1 cellular context compared by ENCODE assay signal in the genomic region with DNA sequence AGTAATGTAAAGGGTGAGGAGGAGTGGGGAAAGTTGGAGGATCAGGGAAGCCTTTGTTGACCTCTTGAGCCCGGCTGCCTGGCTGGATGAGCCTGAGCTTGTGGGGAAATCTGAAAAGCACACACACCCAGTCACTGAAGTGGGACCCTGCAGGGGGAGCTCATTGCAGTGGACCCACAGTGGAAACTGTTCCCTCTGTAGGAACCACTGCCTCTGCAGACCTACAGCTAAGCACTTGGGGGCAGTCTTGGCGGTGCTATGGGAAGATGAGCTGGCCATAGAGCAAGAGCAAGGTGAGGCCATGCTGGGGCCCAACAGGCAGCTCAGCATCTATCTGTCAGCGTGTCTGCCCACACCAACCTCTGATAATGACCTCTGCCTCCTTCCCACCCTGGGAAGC.
TF ChIP-seq lines count a peak whose summit lies in the region.

No MANE protein-coding gene starts in this region.

TF ChIP-seq in H1, 55 proteins besides CTCF, POLR2A, EP300 and RAD21 (continued from another document):
- no peak for TF ChIP-seq ZNF274 (IDR thresholded peaks at IDR 0.05; ENCODE audit: borderline replicate concordance, extremely low read depth, low read length)
- peak; percentile 33; the same call in 1 of the 2 replicates for TF ChIP-seq YY1 (IDR thresholded peaks at IDR 0.05; ENCODE audit: low read depth, low read length)
- TF ChIP-seq, protein P1, sequence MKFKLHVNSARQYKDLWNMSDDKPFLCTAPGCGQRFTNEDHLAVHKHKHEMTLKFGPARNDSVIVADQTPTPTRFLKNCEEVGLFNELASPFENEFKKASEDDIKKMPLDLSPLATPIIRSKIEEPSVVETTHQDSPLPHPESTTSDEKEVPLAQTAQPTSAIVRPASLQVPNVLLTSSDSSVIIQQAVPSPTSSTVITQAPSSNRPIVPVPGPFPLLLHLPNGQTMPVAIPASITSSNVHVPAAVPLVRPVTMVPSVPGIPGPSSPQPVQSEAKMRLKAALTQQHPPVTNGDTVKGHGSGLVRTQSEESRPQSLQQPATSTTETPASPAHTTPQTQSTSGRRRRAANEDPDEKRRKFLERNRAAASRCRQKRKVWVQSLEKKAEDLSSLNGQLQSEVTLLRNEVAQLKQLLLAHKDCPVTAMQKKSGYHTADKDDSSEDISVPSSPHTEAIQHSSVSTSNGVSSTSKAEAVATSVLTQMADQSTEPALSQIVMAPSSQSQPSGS (IDR thresholded peaks at IDR 0.05; ENCODE audit: low read length): no peak
- TF ChIP-seq ASH2L (IDR thresholded peaks at IDR 0.05; ENCODE audit: low read length): no peak
- no peak for TF ChIP-seq NANOG (IDR thresholded peaks at IDR 0.05; ENCODE audit: insufficient read depth, low read depth, low read length, poor library complexity, severe bottlenecking)
- TF ChIP-seq TAF1 (IDR thresholded peaks at IDR 0.05; ENCODE audit: low read depth, low read length): no peak
- TF ChIP-seq JUND (IDR thresholded peaks at IDR 0.05; ENCODE audit: low read length): no peak
- no peak for TF ChIP-seq NRF1 (IDR thresholded peaks at IDR 0.05; ENCODE audit: low read depth, low read length)
- no peak for TF ChIP-seq KDM4A (IDR thresholded peaks at IDR 0.05; ENCODE audit: low read depth, low read length, severe bottlenecking)
- no peak; the same call in 1 of the 2 replicates for TF ChIP-seq SUZ12 (IDR thresholded peaks at IDR 0.05; ENCODE audit: low read length)
- TF ChIP-seq, protein P2, sequence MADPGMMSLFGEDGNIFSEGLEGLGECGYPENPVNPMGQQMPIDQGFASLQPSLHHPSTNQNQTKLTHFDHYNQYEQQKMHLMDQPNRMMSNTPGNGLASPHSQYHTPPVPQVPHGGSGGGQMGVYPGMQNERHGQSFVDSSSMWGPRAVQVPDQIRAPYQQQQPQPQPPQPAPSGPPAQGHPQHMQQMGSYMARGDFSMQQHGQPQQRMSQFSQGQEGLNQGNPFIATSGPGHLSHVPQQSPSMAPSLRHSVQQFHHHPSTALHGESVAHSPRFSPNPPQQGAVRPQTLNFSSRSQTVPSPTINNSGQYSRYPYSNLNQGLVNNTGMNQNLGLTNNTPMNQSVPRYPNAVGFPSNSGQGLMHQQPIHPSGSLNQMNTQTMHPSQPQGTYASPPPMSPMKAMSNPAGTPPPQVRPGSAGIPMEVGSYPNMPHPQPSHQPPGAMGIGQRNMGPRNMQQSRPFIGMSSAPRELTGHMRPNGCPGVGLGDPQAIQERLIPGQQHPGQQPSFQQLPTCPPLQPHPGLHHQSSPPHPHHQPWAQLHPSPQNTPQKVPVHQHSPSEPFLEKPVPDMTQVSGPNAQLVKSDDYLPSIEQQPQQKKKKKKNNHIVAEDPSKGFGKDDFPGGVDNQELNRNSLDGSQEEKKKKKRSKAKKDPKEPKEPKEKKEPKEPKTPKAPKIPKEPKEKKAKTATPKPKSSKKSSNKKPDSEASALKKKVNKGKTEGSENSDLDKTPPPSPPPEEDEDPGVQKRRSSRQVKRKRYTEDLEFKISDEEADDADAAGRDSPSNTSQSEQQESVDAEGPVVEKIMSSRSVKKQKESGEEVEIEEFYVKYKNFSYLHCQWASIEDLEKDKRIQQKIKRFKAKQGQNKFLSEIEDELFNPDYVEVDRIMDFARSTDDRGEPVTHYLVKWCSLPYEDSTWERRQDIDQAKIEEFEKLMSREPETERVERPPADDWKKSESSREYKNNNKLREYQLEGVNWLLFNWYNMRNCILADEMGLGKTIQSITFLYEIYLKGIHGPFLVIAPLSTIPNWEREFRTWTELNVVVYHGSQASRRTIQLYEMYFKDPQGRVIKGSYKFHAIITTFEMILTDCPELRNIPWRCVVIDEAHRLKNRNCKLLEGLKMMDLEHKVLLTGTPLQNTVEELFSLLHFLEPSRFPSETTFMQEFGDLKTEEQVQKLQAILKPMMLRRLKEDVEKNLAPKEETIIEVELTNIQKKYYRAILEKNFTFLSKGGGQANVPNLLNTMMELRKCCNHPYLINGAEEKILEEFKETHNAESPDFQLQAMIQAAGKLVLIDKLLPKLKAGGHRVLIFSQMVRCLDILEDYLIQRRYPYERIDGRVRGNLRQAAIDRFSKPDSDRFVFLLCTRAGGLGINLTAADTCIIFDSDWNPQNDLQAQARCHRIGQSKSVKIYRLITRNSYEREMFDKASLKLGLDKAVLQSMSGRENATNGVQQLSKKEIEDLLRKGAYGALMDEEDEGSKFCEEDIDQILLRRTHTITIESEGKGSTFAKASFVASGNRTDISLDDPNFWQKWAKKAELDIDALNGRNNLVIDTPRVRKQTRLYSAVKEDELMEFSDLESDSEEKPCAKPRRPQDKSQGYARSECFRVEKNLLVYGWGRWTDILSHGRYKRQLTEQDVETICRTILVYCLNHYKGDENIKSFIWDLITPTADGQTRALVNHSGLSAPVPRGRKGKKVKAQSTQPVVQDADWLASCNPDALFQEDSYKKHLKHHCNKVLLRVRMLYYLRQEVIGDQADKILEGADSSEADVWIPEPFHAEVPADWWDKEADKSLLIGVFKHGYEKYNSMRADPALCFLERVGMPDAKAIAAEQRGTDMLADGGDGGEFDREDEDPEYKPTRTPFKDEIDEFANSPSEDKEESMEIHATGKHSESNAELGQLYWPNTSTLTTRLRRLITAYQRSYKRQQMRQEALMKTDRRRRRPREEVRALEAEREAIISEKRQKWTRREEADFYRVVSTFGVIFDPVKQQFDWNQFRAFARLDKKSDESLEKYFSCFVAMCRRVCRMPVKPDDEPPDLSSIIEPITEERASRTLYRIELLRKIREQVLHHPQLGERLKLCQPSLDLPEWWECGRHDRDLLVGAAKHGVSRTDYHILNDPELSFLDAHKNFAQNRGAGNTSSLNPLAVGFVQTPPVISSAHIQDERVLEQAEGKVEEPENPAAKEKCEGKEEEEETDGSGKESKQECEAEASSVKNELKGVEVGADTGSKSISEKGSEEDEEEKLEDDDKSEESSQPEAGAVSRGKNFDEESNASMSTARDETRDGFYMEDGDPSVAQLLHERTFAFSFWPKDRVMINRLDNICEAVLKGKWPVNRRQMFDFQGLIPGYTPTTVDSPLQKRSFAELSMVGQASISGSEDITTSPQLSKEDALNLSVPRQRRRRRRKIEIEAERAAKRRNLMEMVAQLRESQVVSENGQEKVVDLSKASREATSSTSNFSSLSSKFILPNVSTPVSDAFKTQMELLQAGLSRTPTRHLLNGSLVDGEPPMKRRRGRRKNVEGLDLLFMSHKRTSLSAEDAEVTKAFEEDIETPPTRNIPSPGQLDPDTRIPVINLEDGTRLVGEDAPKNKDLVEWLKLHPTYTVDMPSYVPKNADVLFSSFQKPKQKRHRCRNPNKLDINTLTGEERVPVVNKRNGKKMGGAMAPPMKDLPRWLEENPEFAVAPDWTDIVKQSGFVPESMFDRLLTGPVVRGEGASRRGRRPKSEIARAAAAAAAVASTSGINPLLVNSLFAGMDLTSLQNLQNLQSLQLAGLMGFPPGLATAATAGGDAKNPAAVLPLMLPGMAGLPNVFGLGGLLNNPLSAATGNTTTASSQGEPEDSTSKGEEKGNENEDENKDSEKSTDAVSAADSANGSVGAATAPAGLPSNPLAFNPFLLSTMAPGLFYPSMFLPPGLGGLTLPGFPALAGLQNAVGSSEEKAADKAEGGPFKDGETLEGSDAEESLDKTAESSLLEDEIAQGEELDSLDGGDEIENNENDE (IDR thresholded peaks at IDR 0.05; ENCODE audit: insufficient replicate concordance, low read length): no peak
- no peak for TF ChIP-seq CBX5 (IDR thresholded peaks at IDR 0.05; ENCODE audit: low read depth, low read length)
- no peak for TF ChIP-seq SIRT6 (IDR thresholded peaks at IDR 0.05; ENCODE audit: low read length)
- peak; percentile 81 to 97; a peak in 2 of 4 replicates for TF ChIP-seq HDAC2 (IDR thresholded peaks at IDR 0.05; ENCODE audit: borderline replicate concordance in 1 of 2, low read depth in 2 of 2, low read length in 2 of 2)
